In the genomic region with DNA sequence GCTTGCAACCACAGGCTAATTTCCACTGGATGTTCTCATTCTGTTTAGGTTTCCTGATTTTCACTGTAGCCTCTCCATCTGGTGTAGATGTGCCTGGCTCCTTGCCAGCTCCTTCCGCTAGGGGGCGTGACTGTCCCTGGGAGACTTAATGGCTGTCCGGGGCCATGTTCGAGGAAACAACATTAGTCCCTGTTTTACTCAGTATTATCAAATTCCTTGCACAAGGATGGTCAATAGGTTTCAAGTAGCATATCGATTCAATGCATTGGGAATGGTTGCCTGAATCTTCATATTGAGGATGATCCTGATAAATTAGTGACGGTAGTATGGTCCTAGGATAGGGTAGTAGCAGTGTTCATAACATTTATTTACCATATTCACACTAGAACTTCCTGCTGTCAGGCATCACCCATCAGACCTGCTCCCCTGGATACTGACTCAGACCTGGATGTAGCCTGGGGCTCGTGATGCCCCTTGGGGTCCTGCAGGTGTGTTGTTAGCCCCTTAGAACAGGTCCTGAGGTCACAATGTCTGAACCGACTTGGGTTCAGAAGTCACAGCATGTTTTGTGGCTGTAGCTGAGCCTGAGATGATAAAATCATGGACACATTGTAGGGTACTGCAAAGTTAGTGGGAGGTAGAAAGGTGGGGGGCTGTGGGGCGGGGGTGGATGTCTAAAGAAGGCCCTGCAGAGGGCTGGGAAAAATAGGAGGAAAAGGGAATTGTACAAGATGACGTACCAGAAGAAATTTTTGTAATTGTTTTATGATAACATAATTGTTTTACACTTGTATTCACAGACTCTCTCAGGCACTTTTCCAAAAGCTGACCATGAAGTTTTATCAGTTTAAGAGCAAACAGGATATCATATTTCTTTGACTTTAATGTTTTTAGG, we compare ENCODE assay signal across 8 cellular contexts. TPM values are rescaled to one million over a fixed set of nuclear protein-coding genes. Genes with fewer than 3 reads are reported as not detected.
DNase-seq lines count a peak whose midpoint lies in the region; ATAC-seq and TF ChIP-seq lines count a peak whose summit lies in the region.

No MANE protein-coding gene starts in this region.

- peak in 3 of 6 experiments; percentile 10 to 31 (median 29) for TF ChIP-seq CTCF in Peyer's patch (IDR thresholded peaks at IDR 0.05)

- no peaks in the 10 kb centered on the region for H3K9me3 ChIP-seq in Peyer's patch

- no peak for ATAC-seq in HG02973 (IDR thresholded peaks at IDR 0.05; ENCODE audit: unreplicated experiment)

- no peaks in the 10 kb centered on the region for H3K36me3 Mint-ChIP-seq in immature natural killer cell

- H3K9me3 Mint-ChIP-seq in immature natural killer cell = no peaks in the 10 kb centered on the region

- no peaks in the 10 kb centered on the region for H3K27me3 ChIP-seq in Peyer's patch

- H3K27me3 Mint-ChIP-seq in immature natural killer cell (ENCODE audit: low read depth in 3 of 3) = peaks cover 1 to 6% (median 4%) of the 10 kb centered on the region in 3 donors

- no peaks in the 10 kb centered on the region for H3K4me1 ChIP-seq in Peyer's patch

- H3K36me3 ChIP-seq in Peyer's patch = no peaks in the 10 kb centered on the region

- no peak overlapping the region for H3K27ac Mint-ChIP-seq in immature natural killer cell

- H3K4me3 Mint-ChIP-seq in immature natural killer cell = no peak overlapping the region

- H3K4me1 Mint-ChIP-seq in immature natural killer cell = peaks cover 0 to 6% of the 10 kb centered on the region in 2 donors

- DNase-seq in SKM-1 treated with dmso at 0.1 percent for 144 hours (lab: John Stamatoyannopoulos, UW; ENCODE audit: unreplicated experiment) (peak; percentile 36), SKM-1 (lab: John Stamatoyannopoulos, UW; ENCODE audit: unreplicated experiment) (no peak), Peyer's patch (peak; percentile 34 to 71 (median 60)), immature natural killer cell (peak; percentile 16 to 24 (median 22)), mesenteric fat pad (ENCODE audit: low spot score) (no peak)
- DNase-seq in activated naive CD4-positive, alpha-beta T cell treated with anti-CD3 and anti-CD28 coated beads, Interleukin-2, amount 50 U/mL, for 16 hours = peak; percentile 51
- peak; percentile 25 for DNase-seq in stimulated activated CD8-positive, alpha-beta memory T cell treated with anti-CD3 and anti-CD28 coated beads, Interleukin-7, amount 100 ng/mL, for 24 hours (ENCODE audit: low read depth)

- TF ChIP-seq POLR2A in Peyer's patch (IDR thresholded peaks at IDR 0.05) = no peak

- peak overlapping the region in 2 of 4 donors; percentile 15 to 50 for H3K27ac ChIP-seq in Peyer's patch

- H3K4me3 ChIP-seq in Peyer's patch = no peak overlapping the region

RNA-seq across cellular contexts. Expression of a gene that starts 8.9 kb away (rescaled TPM):
- total RNA-seq in Peyer's patch (10 to 100 TPM; 10.5 to 82.1 (median 31.7) TPM), mesenteric fat pad (12.3 TPM)
- 10 to 100 TPM in 1 of 3 donors, 1 to 10 TPM in 2; 6.4 to 13.1 (median 8.7) TPM for polyA plus RNA-seq in immature natural killer cell

Comparison
In these comparisons a context has a peak if more than half of its experiments do, and no peak if none do; other contexts are left out.
1. DNase-seq: peak in SKM-1 treated with dmso at 0.1 percent for 144 hours (single experiment), Peyer's patch (3 of 3), activated naive CD4-positive, alpha-beta T cell treated with anti-CD3 and anti-CD28 coated beads, Interleukin-2, amount 50 U/mL, for 16 hours (single experiment), immature natural killer cell (3 of 3) and stimulated activated CD8-positive, alpha-beta memory T cell treated with anti-CD3 and anti-CD28 coated beads, Interleukin-7, amount 100 ng/mL, for 24 hours (single experiment); none in SKM-1 (single experiment) and mesenteric fat pad (single experiment).